ENCODE assay signal across 1 cellular context in the genomic region with DNA sequence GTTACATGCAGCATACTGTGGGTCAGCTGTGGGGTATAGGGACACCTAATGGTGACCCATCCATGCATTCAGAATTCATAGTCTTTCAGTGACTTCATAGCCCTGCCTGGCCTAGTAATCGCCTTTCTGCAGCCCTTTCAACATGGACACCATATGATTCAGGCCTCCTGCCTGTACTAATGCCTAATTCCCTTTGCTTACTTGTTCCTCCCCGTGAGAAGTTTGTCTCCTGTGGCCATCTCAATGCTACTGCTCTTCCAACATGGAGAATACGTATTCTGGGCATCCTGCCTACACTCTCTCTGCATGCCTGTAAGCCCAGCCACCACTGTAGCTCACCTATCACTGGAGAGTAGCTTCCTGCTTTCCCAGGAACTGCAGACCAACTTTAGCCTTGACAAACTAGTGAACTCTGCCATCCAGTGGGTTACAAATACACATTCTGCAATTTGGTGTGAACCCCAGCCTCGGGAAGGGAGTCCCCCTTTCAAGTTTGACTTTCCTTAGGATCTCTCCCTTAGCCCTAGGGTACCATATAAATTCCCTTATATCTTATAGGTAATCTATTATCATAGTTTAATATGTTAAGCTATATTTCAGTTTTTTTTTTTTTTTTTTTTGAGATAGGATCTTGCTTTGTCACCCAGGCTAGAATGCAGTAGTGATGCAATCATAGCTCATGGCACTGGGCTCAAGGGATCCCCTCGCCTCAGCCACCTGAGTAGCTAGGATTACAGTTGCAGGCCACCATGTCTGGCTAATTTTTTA.
TF ChIP-seq lines count a peak whose summit lies in the region.

No MANE protein-coding gene starts in this region.

TF ChIP-seq in K562, 482 proteins besides CTCF, POLR2A, EP300 and RAD21 (continued from another document and continues in another):
- 0 out of 2 replicates have a peak, but pooled peaks have one; percentile 16 for TF ChIP-seq KLF6 (CRISPR knock-in tag; IDR thresholded peaks at IDR 0.05; ENCODE audit: borderline replicate concordance)
- TF ChIP-seq NFE2 (IDR thresholded peaks at IDR 0.05; ENCODE audit: low read depth), result peak; percentile 83
- TF ChIP-seq PTTG1 (tag; IDR thresholded peaks at IDR 0.05; ENCODE audit: low read depth), result no peak; the same call in 1 of the 2 replicates
- TF ChIP-seq ZNF175 (CRISPR knock-in tag; IDR thresholded peaks at IDR 0.05; ENCODE audit: low read depth), result 0 out of 2 replicates have a peak, but pooled peaks have one; percentile 48
- TF ChIP-seq, protein P1, sequence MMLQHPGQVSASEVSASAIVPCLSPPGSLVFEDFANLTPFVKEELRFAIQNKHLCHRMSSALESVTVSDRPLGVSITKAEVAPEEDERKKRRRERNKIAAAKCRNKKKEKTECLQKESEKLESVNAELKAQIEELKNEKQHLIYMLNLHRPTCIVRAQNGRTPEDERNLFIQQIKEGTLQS (IDR thresholded peaks at IDR 0.05), result peak; percentile 97
- TF ChIP-seq, protein P1 (CRISPR knock-in tag; conservative IDR thresholded peaks at IDR 0.05), result no peak
- TF ChIP-seq ZNF282 (CRISPR knock-in tag; IDR thresholded peaks at IDR 0.05), result no peak
- peak; percentile 86 for TF ChIP-seq SMARCA4 (IDR thresholded peaks at IDR 0.05)
- TF ChIP-seq ATF7 (IDR thresholded peaks at IDR 0.05), result peak; percentile 76
- TF ChIP-seq TEAD4 (IDR thresholded peaks at IDR 0.05; ENCODE audit: low read length), result peak; percentile 17; the same call in 1 of the 2 replicates
- TF ChIP-seq TEAD4 (CRISPR knock-in tag; IDR thresholded peaks at IDR 0.05; ENCODE audit: borderline replicate concordance), result no peak
- no peak for TF ChIP-seq NR4A1 (CRISPR knock-in tag; IDR thresholded peaks at IDR 0.05)
- peak; percentile 95 for TF ChIP-seq NR4A1 (tag; IDR thresholded peaks at IDR 0.05)
- TF ChIP-seq ZNF143 (CRISPR knock-in tag; IDR thresholded peaks at IDR 0.05), result no peak
- TF ChIP-seq ZBTB17 (CRISPR knock-in tag; IDR thresholded peaks at IDR 0.05), result peak; percentile 69; the same call in 1 of the 2 replicates
- no peak for TF ChIP-seq CAMTA2 (CRISPR knock-in tag; conservative IDR thresholded peaks at IDR 0.05)
- TF ChIP-seq POLR2AphosphoS5 (IDR thresholded peaks at IDR 0.05; ENCODE audit: control insufficient read depth, insufficient read depth, low read depth, low read length), result no peak
- peak; percentile 68 for TF ChIP-seq BRD9 (IDR thresholded peaks at IDR 0.05; ENCODE audit: low read depth, partially characterized antibody)
- TF ChIP-seq TRIM24 (IDR thresholded peaks at IDR 0.05), result peak; percentile 72 to 75; a peak in 3 of 4 replicates
- TF ChIP-seq SP1 (CRISPR knock-in tag; IDR thresholded peaks at IDR 0.05), result no peak
- 0 out of 2 replicates have a peak, but pooled peaks have one; percentile 6 for TF ChIP-seq ZNF134 (CRISPR knock-in tag; conservative IDR thresholded peaks at IDR 0.05)
- 0 out of 4 replicates have a peak, but pooled peaks of 1 of the 2 experiments have one; percentile 6 for TF ChIP-seq RCOR1 (IDR thresholded peaks at IDR 0.05; ENCODE audit: borderline replicate concordance in 1 of 2, low read depth in 2 of 2, low read length in 2 of 2)
- peak; percentile 67; the same call in 1 of the 2 replicates for TF ChIP-seq NFXL1 (CRISPR knock-in tag; IDR thresholded peaks at IDR 0.05)
- TF ChIP-seq ZNF583 (CRISPR knock-in tag; IDR thresholded peaks at IDR 0.05), result peak; percentile 52; the same call in 1 of the 2 replicates
- peak; percentile 18; the same call in 1 of the 2 replicates for TF ChIP-seq ZNF644 (tag; IDR thresholded peaks at IDR 0.05; ENCODE audit: low read depth)
- TF ChIP-seq MAFK (IDR thresholded peaks at IDR 0.05; ENCODE audit: low read length), result peak; percentile 54; the same call in 1 of the 2 replicates
- TF ChIP-seq NR2C1 (IDR thresholded peaks at IDR 0.05), result no peak
- peak; percentile 49; the same call in 1 of the 2 replicates for TF ChIP-seq NR2C1 (tag; IDR thresholded peaks at IDR 0.05)
- peak; percentile 64 for TF ChIP-seq CEBPG (CRISPR knock-in tag; IDR thresholded peaks at IDR 0.05)
- TF ChIP-seq CEBPG (tag; conservative IDR thresholded peaks at IDR 0.05 in 1 of 2, IDR thresholded peaks at IDR 0.05 in 1 of 2), result peak; percentile 96 to 97
- TF ChIP-seq SMARCE1 (IDR thresholded peaks at IDR 0.05), result peak; percentile 77; the same call in 1 of the 2 replicates
- no peak for TF ChIP-seq ZNF609 (CRISPR knock-in tag; IDR thresholded peaks at IDR 0.05; ENCODE audit: borderline replicate concordance)
- TF ChIP-seq NCOA6 (IDR thresholded peaks at IDR 0.05), result no peak
- peak; percentile 52; the same call in 1 of the 2 replicates for TF ChIP-seq ELF1 (tag; IDR thresholded peaks at IDR 0.05)
- no peak for TF ChIP-seq IRF1 (CRISPR knock-in tag; IDR thresholded peaks at IDR 0.05; ENCODE audit: borderline replicate concordance)
- 0 out of 2 replicates have a peak, but pooled peaks have one; percentile 37 for TF ChIP-seq RHOXF2B (CRISPR knock-in tag; conservative IDR thresholded peaks at IDR 0.05)
- TF ChIP-seq DPF2 (IDR thresholded peaks at IDR 0.05), result peak; percentile 90
- TF ChIP-seq ZKSCAN8 (CRISPR knock-in tag; IDR thresholded peaks at IDR 0.05), result 0 out of 2 replicates have a peak, but pooled peaks have one; percentile 13
- TF ChIP-seq, protein P2, sequence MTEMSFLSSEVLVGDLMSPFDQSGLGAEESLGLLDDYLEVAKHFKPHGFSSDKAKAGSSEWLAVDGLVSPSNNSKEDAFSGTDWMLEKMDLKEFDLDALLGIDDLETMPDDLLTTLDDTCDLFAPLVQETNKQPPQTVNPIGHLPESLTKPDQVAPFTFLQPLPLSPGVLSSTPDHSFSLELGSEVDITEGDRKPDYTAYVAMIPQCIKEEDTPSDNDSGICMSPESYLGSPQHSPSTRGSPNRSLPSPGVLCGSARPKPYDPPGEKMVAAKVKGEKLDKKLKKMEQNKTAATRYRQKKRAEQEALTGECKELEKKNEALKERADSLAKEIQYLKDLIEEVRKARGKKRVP (CRISPR knock-in tag; IDR thresholded peaks at IDR 0.05), result peak; percentile 61
- TF ChIP-seq KDM5B (IDR thresholded peaks at IDR 0.05; ENCODE audit: insufficient replicate concordance, low read depth, low read length), result no peak
- peak in 1 of 2 experiments; percentile 60; a peak in 2 of 4 replicates for TF ChIP-seq SRF (CRISPR knock-in tag; IDR thresholded peaks at IDR 0.05)
- TF ChIP-seq, protein P3, sequence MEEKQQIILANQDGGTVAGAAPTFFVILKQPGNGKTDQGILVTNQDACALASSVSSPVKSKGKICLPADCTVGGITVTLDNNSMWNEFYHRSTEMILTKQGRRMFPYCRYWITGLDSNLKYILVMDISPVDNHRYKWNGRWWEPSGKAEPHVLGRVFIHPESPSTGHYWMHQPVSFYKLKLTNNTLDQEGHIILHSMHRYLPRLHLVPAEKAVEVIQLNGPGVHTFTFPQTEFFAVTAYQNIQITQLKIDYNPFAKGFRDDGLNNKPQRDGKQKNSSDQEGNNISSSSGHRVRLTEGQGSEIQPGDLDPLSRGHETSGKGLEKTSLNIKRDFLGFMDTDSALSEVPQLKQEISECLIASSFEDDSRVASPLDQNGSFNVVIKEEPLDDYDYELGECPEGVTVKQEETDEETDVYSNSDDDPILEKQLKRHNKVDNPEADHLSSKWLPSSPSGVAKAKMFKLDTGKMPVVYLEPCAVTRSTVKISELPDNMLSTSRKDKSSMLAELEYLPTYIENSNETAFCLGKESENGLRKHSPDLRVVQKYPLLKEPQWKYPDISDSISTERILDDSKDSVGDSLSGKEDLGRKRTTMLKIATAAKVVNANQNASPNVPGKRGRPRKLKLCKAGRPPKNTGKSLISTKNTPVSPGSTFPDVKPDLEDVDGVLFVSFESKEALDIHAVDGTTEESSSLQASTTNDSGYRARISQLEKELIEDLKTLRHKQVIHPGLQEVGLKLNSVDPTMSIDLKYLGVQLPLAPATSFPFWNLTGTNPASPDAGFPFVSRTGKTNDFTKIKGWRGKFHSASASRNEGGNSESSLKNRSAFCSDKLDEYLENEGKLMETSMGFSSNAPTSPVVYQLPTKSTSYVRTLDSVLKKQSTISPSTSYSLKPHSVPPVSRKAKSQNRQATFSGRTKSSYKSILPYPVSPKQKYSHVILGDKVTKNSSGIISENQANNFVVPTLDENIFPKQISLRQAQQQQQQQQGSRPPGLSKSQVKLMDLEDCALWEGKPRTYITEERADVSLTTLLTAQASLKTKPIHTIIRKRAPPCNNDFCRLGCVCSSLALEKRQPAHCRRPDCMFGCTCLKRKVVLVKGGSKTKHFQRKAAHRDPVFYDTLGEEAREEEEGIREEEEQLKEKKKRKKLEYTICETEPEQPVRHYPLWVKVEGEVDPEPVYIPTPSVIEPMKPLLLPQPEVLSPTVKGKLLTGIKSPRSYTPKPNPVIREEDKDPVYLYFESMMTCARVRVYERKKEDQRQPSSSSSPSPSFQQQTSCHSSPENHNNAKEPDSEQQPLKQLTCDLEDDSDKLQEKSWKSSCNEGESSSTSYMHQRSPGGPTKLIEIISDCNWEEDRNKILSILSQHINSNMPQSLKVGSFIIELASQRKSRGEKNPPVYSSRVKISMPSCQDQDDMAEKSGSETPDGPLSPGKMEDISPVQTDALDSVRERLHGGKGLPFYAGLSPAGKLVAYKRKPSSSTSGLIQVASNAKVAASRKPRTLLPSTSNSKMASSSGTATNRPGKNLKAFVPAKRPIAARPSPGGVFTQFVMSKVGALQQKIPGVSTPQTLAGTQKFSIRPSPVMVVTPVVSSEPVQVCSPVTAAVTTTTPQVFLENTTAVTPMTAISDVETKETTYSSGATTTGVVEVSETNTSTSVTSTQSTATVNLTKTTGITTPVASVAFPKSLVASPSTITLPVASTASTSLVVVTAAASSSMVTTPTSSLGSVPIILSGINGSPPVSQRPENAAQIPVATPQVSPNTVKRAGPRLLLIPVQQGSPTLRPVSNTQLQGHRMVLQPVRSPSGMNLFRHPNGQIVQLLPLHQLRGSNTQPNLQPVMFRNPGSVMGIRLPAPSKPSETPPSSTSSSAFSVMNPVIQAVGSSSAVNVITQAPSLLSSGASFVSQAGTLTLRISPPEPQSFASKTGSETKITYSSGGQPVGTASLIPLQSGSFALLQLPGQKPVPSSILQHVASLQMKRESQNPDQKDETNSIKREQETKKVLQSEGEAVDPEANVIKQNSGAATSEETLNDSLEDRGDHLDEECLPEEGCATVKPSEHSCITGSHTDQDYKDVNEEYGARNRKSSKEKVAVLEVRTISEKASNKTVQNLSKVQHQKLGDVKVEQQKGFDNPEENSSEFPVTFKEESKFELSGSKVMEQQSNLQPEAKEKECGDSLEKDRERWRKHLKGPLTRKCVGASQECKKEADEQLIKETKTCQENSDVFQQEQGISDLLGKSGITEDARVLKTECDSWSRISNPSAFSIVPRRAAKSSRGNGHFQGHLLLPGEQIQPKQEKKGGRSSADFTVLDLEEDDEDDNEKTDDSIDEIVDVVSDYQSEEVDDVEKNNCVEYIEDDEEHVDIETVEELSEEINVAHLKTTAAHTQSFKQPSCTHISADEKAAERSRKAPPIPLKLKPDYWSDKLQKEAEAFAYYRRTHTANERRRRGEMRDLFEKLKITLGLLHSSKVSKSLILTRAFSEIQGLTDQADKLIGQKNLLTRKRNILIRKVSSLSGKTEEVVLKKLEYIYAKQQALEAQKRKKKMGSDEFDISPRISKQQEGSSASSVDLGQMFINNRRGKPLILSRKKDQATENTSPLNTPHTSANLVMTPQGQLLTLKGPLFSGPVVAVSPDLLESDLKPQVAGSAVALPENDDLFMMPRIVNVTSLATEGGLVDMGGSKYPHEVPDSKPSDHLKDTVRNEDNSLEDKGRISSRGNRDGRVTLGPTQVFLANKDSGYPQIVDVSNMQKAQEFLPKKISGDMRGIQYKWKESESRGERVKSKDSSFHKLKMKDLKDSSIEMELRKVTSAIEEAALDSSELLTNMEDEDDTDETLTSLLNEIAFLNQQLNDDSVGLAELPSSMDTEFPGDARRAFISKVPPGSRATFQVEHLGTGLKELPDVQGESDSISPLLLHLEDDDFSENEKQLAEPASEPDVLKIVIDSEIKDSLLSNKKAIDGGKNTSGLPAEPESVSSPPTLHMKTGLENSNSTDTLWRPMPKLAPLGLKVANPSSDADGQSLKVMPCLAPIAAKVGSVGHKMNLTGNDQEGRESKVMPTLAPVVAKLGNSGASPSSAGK (IDR thresholded peaks at IDR 0.05), result peak; percentile 41
- 0 out of 2 replicates have a peak, but pooled peaks have one; percentile 67 for TF ChIP-seq FOXJ2 (tag; IDR thresholded peaks at IDR 0.05)
- peak; percentile 81 for TF ChIP-seq MYC (IDR thresholded peaks at IDR 0.05; ENCODE audit: low read depth, low read length)
- no peak for TF ChIP-seq MYC (CRISPR knock-in tag; IDR thresholded peaks at IDR 0.05; ENCODE audit: borderline replicate concordance, low read depth)
- TF ChIP-seq FOSL1 (tag; conservative IDR thresholded peaks at IDR 0.05), result peak; percentile 73
